In the genomic region with DNA sequence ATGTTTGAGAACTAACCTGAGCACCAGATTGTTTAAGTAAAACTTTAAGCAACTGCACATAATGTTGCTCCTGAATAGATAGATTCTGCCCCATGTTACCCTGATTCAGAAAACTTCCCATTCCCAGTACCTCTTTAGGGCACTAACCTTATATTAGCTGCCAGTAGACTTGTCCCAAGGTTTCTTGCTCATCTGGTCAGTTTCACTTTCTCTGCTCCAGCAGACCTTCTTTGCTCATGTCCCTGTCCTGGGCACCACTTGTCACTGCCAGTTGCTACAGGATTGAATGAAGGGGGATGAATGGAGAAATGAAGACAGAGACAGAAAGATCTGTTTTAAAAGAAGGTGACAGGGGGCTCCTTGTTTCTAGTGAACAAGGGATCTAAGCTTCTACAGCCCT, we compare ENCODE assay signal across 1 cellular context.
TF ChIP-seq lines count a peak whose summit lies in the region.

No MANE protein-coding gene starts in this region.

TF ChIP-seq in A549, 52 proteins besides CTCF, POLR2A, EP300 and RAD21 (continued from another document):
- TF ChIP-seq REST (IDR thresholded peaks at IDR 0.05) (no peak), BHLHE40 (IDR thresholded peaks at IDR 0.05; ENCODE audit: low read depth, low read length) (no peak), KDM5A (IDR thresholded peaks at IDR 0.05) (no peak), PHF8 (IDR thresholded peaks at IDR 0.05; ENCODE audit: borderline replicate concordance, low read depth) (no peak), MAFK (IDR thresholded peaks at IDR 0.05; ENCODE audit: partially characterized antibody) (no peak), USF2 (IDR thresholded peaks at IDR 0.05) (no peak), MAZ (IDR thresholded peaks at IDR 0.05; ENCODE audit: borderline replicate concordance, low read depth, low read length) (no peak), GATA3 (IDR thresholded peaks at IDR 0.05; ENCODE audit: borderline replicate concordance) (no peak), POLR2AphosphoS2 (conservative IDR thresholded peaks at IDR 0.05; ENCODE audit: low read length) (no peak), HDAC2 (IDR thresholded peaks at IDR 0.05) (no peak), SMC3 (IDR thresholded peaks at IDR 0.05) (no peak)
